Comparison of ENCODE assay signal across 9 cellular contexts in genomic region chr1:241532864-241533263, GRCh38. TPM values are rescaled to one million over a fixed set of nuclear protein-coding genes. Genes with fewer than 3 reads are reported as not detected.
DNase-seq lines count a peak whose midpoint lies in the region; ATAC-seq and TF ChIP-seq lines count a peak whose summit lies in the region.
"Had no signal": no experiment of that assay in that cellular context is flagged by ENCODE, and none has a peak within 500 bp of the region (broad histone marks: within the 10 kb centered on the region; RNA-seq: fewer than 3 reads in every experiment).

No MANE protein-coding gene starts in this region.

- H3K9me3 ChIP-seq in OCI-LY3 (ENCODE audit: insufficient read depth, low read length), result no peaks in the 10 kb centered on the region
- H3K9me3 ChIP-seq in heart right ventricle, result no peaks in the 10 kb centered on the region

- H3K4me3 ChIP-seq in OCI-LY3 (ENCODE audit: low read length) (peak overlapping the region; percentile 74), heart right ventricle (peak overlapping the region in 1 of 10 donors; percentile 60)

- H3K79me2 ChIP-seq in OCI-LY3 (ENCODE audit: low read length), result no peaks in the 10 kb centered on the region

- TF ChIP-seq CTCF in activated CD8-positive, alpha-beta T cell treated with anti-CD3 and anti-CD28 coated beads for 36 hours (IDR thresholded peaks at IDR 0.05), result no peak
- TF ChIP-seq CTCF in OCI-LY3 (IDR thresholded peaks at IDR 0.05; ENCODE audit: low read depth, low read length), result no peak
- no peak for TF ChIP-seq CTCF in heart right ventricle (IDR thresholded peaks at IDR 0.05)

- peak overlapping the region; percentile 76 for H3K4me2 ChIP-seq in OCI-LY3 (ENCODE audit: low read length)

- CTCF ChIA-PET in activated CD8-positive, alpha-beta T cell treated with anti-CD3 and anti-CD28 coated beads for 36 hours (lab: Charles Lee), result interaction anchor here (0.9 to 1.7 kb wide), 9 partner anchors 9 to 140 kb away, joined by 3 to 15 read pairs (median 3); partner anchors contain the start of gene FH
- CTCF ChIA-PET in activated CD8-positive, alpha-beta T cell treated with anti-CD3 and anti-CD28 coated beads, Interleukin-2, amount 10 ng/mL, durations not matched to agents 7 days and 5 days (lab: Charles Lee), result interaction anchor here (0.9 to 1.7 kb wide), 7 partner anchors 8 to 363 kb away, joined by 3 to 11 read pairs (median 4); partner anchors contain the start of gene FH

- H3K4me1 ChIP-seq in OCI-LY3 (ENCODE audit: low read length), result peaks cover 29% of the 10 kb centered on the region
- H3K4me1 ChIP-seq in heart right ventricle, result peaks cover 0 to 9% (median 0%) of the 10 kb centered on the region in 9 donors

- intact Hi-C loops in activated CD8-positive, alpha-beta T cell treated with anti-CD3 and anti-CD28 coated beads for 36 hours (cut with micrococcal nuclease), result loop anchor here (5.0 to 10.0 kb wide), 3 partner anchors 59 to 462 kb away; partner anchors contain the start of gene MAP1LC3C
- intact Hi-C loops in heart right ventricle (cut with DNase I), result loop anchor here in 7 of 10 donors (5.0 to 10.0 kb wide), 7 partner anchors 92 to 472 kb away; partner anchors contain the start of gene EXO1 (in 1 of the 7)

- H2AFZ ChIP-seq in OCI-LY3 (ENCODE audit: low read depth, low read length), result peak overlapping the region; percentile 26

- H3K27me3 ChIP-seq in OCI-LY3 (ENCODE audit: low read depth, low read length) (no peaks in the 10 kb centered on the region), heart right ventricle (peaks cover 0 to 12% (median 8%) of the 10 kb centered on the region in 7 donors)

- H3K9me3 Mint-ChIP-seq in activated CD8-positive, alpha-beta T cell treated with anti-CD3 and anti-CD28 coated beads for 36 hours, result no peaks in the 10 kb centered on the region
- no peaks in the 10 kb centered on the region for H3K9me3 Mint-ChIP-seq in activated CD8-positive, alpha-beta T cell treated with anti-CD3 and anti-CD28 coated beads, Interleukin-2, amount 10 ng/mL, durations not matched to agents 7 days and 5 days (ENCODE audit: insufficient read depth)
- H3K9me3 Mint-ChIP-seq: T-helper 1 cell treated with Interleukin-12 subunit alpha and Interleukin-12 subunit beta and Interleukin-4 antibody, amounts not matched to agents 30 μg/mL and 1 μg/mL, for 36 hours had no signal

- 90 to 92% methylated on average over 7 of the region's 7 CpGs for WGBS in heart right ventricle, 2 donors

- peaks cover 32% of the 10 kb centered on the region for H3K4me1 Mint-ChIP-seq in activated CD8-positive, alpha-beta T cell treated with anti-CD3 and anti-CD28 coated beads for 36 hours (ENCODE audit: low read depth)
- peaks cover 11% of the 10 kb centered on the region for H3K4me1 Mint-ChIP-seq in activated CD8-positive, alpha-beta T cell treated with anti-CD3 and anti-CD28 coated beads, Interleukin-2, amount 10 ng/mL, durations not matched to agents 7 days and 5 days (ENCODE audit: low read depth)

- H3K4me3 Mint-ChIP-seq in activated CD8-positive, alpha-beta T cell treated with anti-CD3 and anti-CD28 coated beads for 36 hours, result no peak overlapping the region
- no peak overlapping the region for H3K4me3 Mint-ChIP-seq in activated CD8-positive, alpha-beta T cell treated with anti-CD3 and anti-CD28 coated beads, Interleukin-2, amount 10 ng/mL, durations not matched to agents 7 days and 5 days

- peaks cover 2% of the 10 kb centered on the region for H3K27me3 Mint-ChIP-seq in activated CD8-positive, alpha-beta T cell treated with anti-CD3 and anti-CD28 coated beads for 36 hours
- peaks cover 16% of the 10 kb centered on the region for H3K27me3 Mint-ChIP-seq in activated CD8-positive, alpha-beta T cell treated with anti-CD3 and anti-CD28 coated beads, Interleukin-2, amount 10 ng/mL, durations not matched to agents 7 days and 5 days (ENCODE audit: low read depth)

- H3K27ac ChIP-seq in OCI-LY3 (ENCODE audit: low read length) (peak overlapping the region; percentile 89), heart right ventricle (peak overlapping the region in 1 of 10 donors; percentile 82)

- no peaks in the 10 kb centered on the region for H3K36me3 Mint-ChIP-seq in activated CD8-positive, alpha-beta T cell treated with anti-CD3 and anti-CD28 coated beads for 36 hours (ENCODE audit: low read depth)
- H3K36me3 Mint-ChIP-seq in activated CD8-positive, alpha-beta T cell treated with anti-CD3 and anti-CD28 coated beads, Interleukin-2, amount 10 ng/mL, durations not matched to agents 7 days and 5 days (ENCODE audit: low read depth), result no peaks in the 10 kb centered on the region

- ATAC-seq in activated CD8-positive, alpha-beta T cell treated with anti-CD3 and anti-CD28 coated beads for 36 hours, result no peak
- ATAC-seq in activated CD8-positive, alpha-beta T cell treated with anti-CD3 and anti-CD28 coated beads, Interleukin-2, amount 10 ng/mL, durations not matched to agents 7 days and 5 days, result no peak
- peak; percentile 54 for ATAC-seq in HG02763 (IDR thresholded peaks at IDR 0.05; ENCODE audit: unreplicated experiment)
- peak; percentile 57 for ATAC-seq in stimulated activated naive CD8-positive, alpha-beta T cell treated with anti-CD3 and anti-CD28 coated beads, Interleukin-15, Interleukin-2, amounts not matched to agents 100 U/mL and 50 U/mL, for 24 hours
- ATAC-seq in heart right ventricle, result no peak

- H4K20me1 ChIP-seq in OCI-LY3 (ENCODE audit: insufficient read depth, low read length), result no peaks in the 10 kb centered on the region

- peak overlapping the region; percentile 71 for H3K9ac ChIP-seq in OCI-LY3 (ENCODE audit: low read length)

- no peak overlapping the region for H3K27ac Mint-ChIP-seq in activated CD8-positive, alpha-beta T cell treated with anti-CD3 and anti-CD28 coated beads for 36 hours
- no peak overlapping the region for H3K27ac Mint-ChIP-seq in activated CD8-positive, alpha-beta T cell treated with anti-CD3 and anti-CD28 coated beads, Interleukin-2, amount 10 ng/mL, durations not matched to agents 7 days and 5 days
- H3K27ac Mint-ChIP-seq: T-helper 1 cell treated with Interleukin-12 subunit alpha and Interleukin-12 subunit beta and Interleukin-4 antibody, amounts not matched to agents 30 μg/mL and 1 μg/mL, for 36 hours had no signal

- POLR2A ChIA-PET in activated CD8-positive, alpha-beta T cell treated with anti-CD3 and anti-CD28 coated beads for 36 hours (lab: Charles Lee), result interaction anchor here (1.3 kb wide), 1 partner anchor 23 kb away, joined by 3 read pairs; no protein-coding TSS in a partner anchor
- POLR2A ChIA-PET in activated CD8-positive, alpha-beta T cell treated with anti-CD3 and anti-CD28 coated beads, Interleukin-2, amount 10 ng/mL, durations not matched to agents 7 days and 5 days (lab: Charles Lee), result no interaction called here

- peak; percentile 8 for DNase-seq in activated CD8-positive, alpha-beta T cell treated with anti-CD3 and anti-CD28 coated beads for 36 hours
- no peak for DNase-seq in activated CD8-positive, alpha-beta T cell treated with anti-CD3 and anti-CD28 coated beads, Interleukin-2, amount 10 ng/mL, durations not matched to agents 7 days and 5 days
- peak; percentile 19 for DNase-seq in stimulated activated naive CD8-positive, alpha-beta T cell treated with anti-CD3 and anti-CD28 coated beads, Interleukin-15, Interleukin-2, amounts not matched to agents 100 U/mL and 50 U/mL, for 24 hours
- DNase-seq in GOT3 (lab: John Stamatoyannopoulos, UW) (no peak), heart right ventricle (no peak), OCI-M2 (lab: John Stamatoyannopoulos, UW; ENCODE audit: unreplicated experiment) (no peak)

- H3K36me3 ChIP-seq in OCI-LY3 (replicated peaks; ENCODE audit: low read depth, low read length), result no peaks in the 10 kb centered on the region
- H3K36me3 ChIP-seq in heart right ventricle, result no peaks in the 10 kb centered on the region

RNA-seq across cellular contexts. Expression of gene KMO, which starts 0.7 kb away (rescaled TPM):
- total RNA-seq in activated CD8-positive, alpha-beta T cell treated with anti-CD3 and anti-CD28 coated beads for 36 hours, result under 1 TPM in 1 of 2 experiments, not detected in 1; 0.18 TPM
- total RNA-seq in activated CD8-positive, alpha-beta T cell treated with anti-CD3 and anti-CD28 coated beads, Interleukin-2, amount 10 ng/mL, durations not matched to agents 7 days and 5 days, result not detected
- 1 to 10 TPM in 1 of 10 donors, under 1 TPM in 5, not detected in 4; 0.05 to 1.4 (median 0.46) TPM for total RNA-seq in heart right ventricle
- polyA plus RNA-seq in heart right ventricle, result under 1 TPM; 0.06 to 0.22 TPM

RNA-seq across cellular contexts. Expression of gene FH, which starts 13.3 kb away (rescaled TPM):
- 10 to 100 TPM; 95.2 to 95.6 TPM for total RNA-seq in activated CD8-positive, alpha-beta T cell treated with anti-CD3 and anti-CD28 coated beads for 36 hours
- total RNA-seq in activated CD8-positive, alpha-beta T cell treated with anti-CD3 and anti-CD28 coated beads, Interleukin-2, amount 10 ng/mL, durations not matched to agents 7 days and 5 days, result 10 to 100 TPM; 75.9 to 78.3 TPM
- 100 to 1,000 TPM; 178 to 268 (median 257) TPM for total RNA-seq in heart right ventricle
- 100 to 1,000 TPM; 169 to 224 TPM for polyA plus RNA-seq in heart right ventricle

Comparison
In these comparisons a context has a peak if more than half of its experiments do, and no peak if none do; other contexts are left out.
1. DNase-seq: peak in activated CD8-positive, alpha-beta T cell treated with anti-CD3 and anti-CD28 coated beads for 36 hours (single experiment) and stimulated activated naive CD8-positive, alpha-beta T cell treated with anti-CD3 and anti-CD28 coated beads, Interleukin-15, Interleukin-2, amounts not matched to agents 100 U/mL and 50 U/mL, for 24 hours (single experiment); none in activated CD8-positive, alpha-beta T cell treated with anti-CD3 and anti-CD28 coated beads, Interleukin-2, amount 10 ng/mL, durations not matched to agents 7 days and 5 days (single experiment), GOT3 (single experiment), heart right ventricle (0 of 2) and OCI-M2 (single experiment).
2. ATAC-seq: peak in HG02763 (single experiment) and stimulated activated naive CD8-positive, alpha-beta T cell treated with anti-CD3 and anti-CD28 coated beads, Interleukin-15, Interleukin-2, amounts not matched to agents 100 U/mL and 50 U/mL, for 24 hours (single experiment); none in activated CD8-positive, alpha-beta T cell treated with anti-CD3 and anti-CD28 coated beads for 36 hours (single experiment), activated CD8-positive, alpha-beta T cell treated with anti-CD3 and anti-CD28 coated beads, Interleukin-2, amount 10 ng/mL, durations not matched to agents 7 days and 5 days (single experiment) and heart right ventricle (0 of 8).